ENCODE assay signal across 1 cellular context in genomic region chr21:31558839-31559367, GRCh38.
TF ChIP-seq lines count a peak whose summit lies in the region.

No MANE protein-coding gene starts in this region.

TF ChIP-seq in HEK293, 187 proteins besides CTCF, POLR2A, EP300 and RAD21 (continued from another document):
- peak; percentile 67 for TF ChIP-seq ZBTB44 (tag by site-specific recombination; IDR thresholded peaks at IDR 0.05)
- TF ChIP-seq FEZF1 (tag by site-specific recombination; IDR thresholded peaks at IDR 0.05): no peak
- no peak for TF ChIP-seq HOXD13 (CRISPR knock-in tag; IDR thresholded peaks at IDR 0.05; ENCODE audit: borderline replicate concordance)
- TF ChIP-seq ZNF660 (tag by site-specific recombination; IDR thresholded peaks at IDR 0.05): peak; percentile 57
- TF ChIP-seq ZNF214 (tag by site-specific recombination; IDR thresholded peaks at IDR 0.05; ENCODE audit: borderline replicate concordance): no peak
- no peak for TF ChIP-seq ZNF169 (tag by site-specific recombination; IDR thresholded peaks at IDR 0.05)
- TF ChIP-seq ZNF362 (tag by site-specific recombination; IDR thresholded peaks at IDR 0.05): no peak
- no peak for TF ChIP-seq ZNF292 (tag by site-specific recombination; IDR thresholded peaks at IDR 0.05; ENCODE audit: borderline replicate concordance, low read depth)
- no peak for TF ChIP-seq ZNF394 (tag by site-specific recombination; IDR thresholded peaks at IDR 0.05; ENCODE audit: borderline replicate concordance)
- TF ChIP-seq BCL11B (tag by site-specific recombination; IDR thresholded peaks at IDR 0.05; ENCODE audit: low read depth): no peak
- TF ChIP-seq ZSCAN30 (tag by site-specific recombination; IDR thresholded peaks at IDR 0.05): peak; percentile 45; the same call in 1 of the 2 replicates
- TF ChIP-seq ZEB2 (tag by site-specific recombination; IDR thresholded peaks at IDR 0.05): no peak
- no peak for TF ChIP-seq KLF16 (tag by site-specific recombination; IDR thresholded peaks at IDR 0.05)
- no peak for TF ChIP-seq SCRT2 (tag by site-specific recombination; IDR thresholded peaks at IDR 0.05)
- TF ChIP-seq KLF8 (tag by site-specific recombination; IDR thresholded peaks at IDR 0.05): no peak
- no peak for TF ChIP-seq ZNF404 (tag by site-specific recombination; IDR thresholded peaks at IDR 0.05)
- TF ChIP-seq ZNF10 (tag by site-specific recombination; IDR thresholded peaks at IDR 0.05): peak; percentile 10; the same call in 1 of the 2 replicates
